In genomic region chr11:104782377-104782754, GRCh38 we compare ENCODE assay signal across 1 cellular context.
A peak's percentile ranks its signal among the peaks of the same experiment; 100 is the strongest.
TF ChIP-seq lines count a peak whose summit lies in the region.

No MANE protein-coding gene starts in this region.

TF ChIP-seq in WTC11, 78 proteins besides CTCF, POLR2A, EP300 and RAD21 (continued from another document):
- TF ChIP-seq ATF6 (CRISPR knock-in tag; IDR thresholded peaks at IDR 0.05) (no peak), ZSCAN18 (CRISPR knock-in tag; IDR thresholded peaks at IDR 0.05) (0 out of 2 replicates have a peak, but pooled peaks have one; percentile 63), ZNF423 (CRISPR knock-in tag; IDR thresholded peaks at IDR 0.05) (0 out of 2 replicates have a peak, but pooled peaks have one; percentile 11), ZNF396 (CRISPR knock-in tag; IDR thresholded peaks at IDR 0.05; ENCODE audit: borderline replicate concordance) (0 out of 2 replicates have a peak, but pooled peaks have one; percentile 31), NR1H2 (CRISPR knock-in tag; IDR thresholded peaks at IDR 0.05) (no peak), ZBTB43 (CRISPR knock-in tag; IDR thresholded peaks at IDR 0.05) (no peak), USF1 (CRISPR knock-in tag; IDR thresholded peaks at IDR 0.05) (no peak)
